In the genomic region with DNA sequence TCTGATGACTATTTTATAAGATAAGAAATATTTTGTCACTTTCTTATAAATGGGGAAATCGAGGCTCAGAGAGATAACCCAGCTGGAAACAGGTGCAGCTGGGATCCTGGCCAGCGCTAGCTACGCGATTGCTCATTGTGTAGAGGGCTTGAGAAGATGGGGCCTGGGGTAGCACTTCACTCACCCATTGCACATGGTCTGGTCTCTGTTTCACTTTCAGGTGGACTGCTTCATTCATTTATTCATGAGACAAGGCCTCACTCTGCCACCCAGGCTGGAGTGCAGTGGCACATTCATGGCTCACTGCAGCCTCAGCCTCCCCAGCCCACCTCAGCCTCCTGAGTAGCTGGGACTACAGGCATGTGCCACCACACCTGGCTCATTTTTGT, we compare ENCODE assay signal across 16 cellular contexts. TPM values are rescaled to one million over a fixed set of nuclear protein-coding genes. Genes with fewer than 3 reads are reported as not detected.
A peak's percentile ranks its signal among the peaks of the same experiment; 100 is the strongest.
DNase-seq lines count a peak whose midpoint lies in the region; ATAC-seq, FAIRE-seq and TF ChIP-seq lines count a peak whose summit lies in the region.
"Had no signal": no experiment of that assay in that cellular context is flagged by ENCODE, and none has a peak within 500 bp of the region (broad histone marks: within the 10 kb centered on the region; RNA-seq: fewer than 3 reads in every experiment).

No MANE protein-coding gene starts in this region.

- H3K36me3 ChIP-seq in HepG2 (replicated peaks in 1 of 2; ENCODE audit: control insufficient read depth in 1 of 2, insufficient read depth in 2 of 2, low read length in 2 of 2): peaks cover 3 to 12% of the 10 kb centered on the region in 2 experiments; a peak in 2 of 5 replicates
- H3K36me3 ChIP-seq: Peyer's patch had no signal

- DNase-seq in GM12891 (ENCODE audit: insufficient read length, low spot score) (no peak), RWPE1 (ENCODE audit: low spot score) (no peak), HepG2 (ENCODE audit: low spot score) (no peak), T-helper 2 cell (no peak)
- no peak for DNase-seq in stimulated activated naive CD8-positive, alpha-beta T cell treated with anti-CD3 and anti-CD28 coated beads, Interleukin-15, amount 100 ng/mL, for 72 hours
- DNase-seq in stimulated activated naive CD4-positive, alpha-beta T cell (lab: John Stamatoyannopoulos, UW): no peak
- DNase-seq: activated CD4-positive, alpha-beta T cell treated with anti-CD3 and anti-CD28 coated beads, Interleukin-2, amount 50 U/mL, for 1 hour; DND-41; H7; Peyer's patch; small intestine; T1000 had no signal

- 81% methylated on average over 4 of the region's 4 CpGs for WGBS in HepG2 (ENCODE audit: low lambda C conversion rate)

- H3K4me1 ChIP-seq in HepG2 (ENCODE audit: insufficient read depth, low read length): peaks cover 23% of the 10 kb centered on the region

- peaks cover 37% of the 10 kb centered on the region for H3K79me2 ChIP-seq in HepG2 (ENCODE audit: insufficient read depth, low read length)

- peak overlapping the region; percentile 52; the same call in 1 of the 2 replicates for H3K4me2 ChIP-seq in HepG2 (ENCODE audit: low read depth, low read length)

- TF ChIP-seq EP300 in HepG2 (IDR thresholded peaks at IDR 0.05; ENCODE audit: low read depth in 2 of 2, low read length in 2 of 2) (no peak), HepG2 (CRISPR knock-in tag; IDR thresholded peaks at IDR 0.05; ENCODE audit: borderline replicate concordance) (no peak)

- in situ Hi-C loops in HepG2 (cut with HindIII; ENCODE audit: extremely low pct_ligation_motif_present, low pct_unique_long_range_greater_than_20kb): no loop called here

- no peak overlapping the region for H3K4me3 Mint-ChIP-seq in stimulated activated naive CD8-positive, alpha-beta T cell treated with anti-CD3 and anti-CD28 coated beads, Interleukin-15, amount 100 ng/mL, for 72 hours
- H3K4me3 Mint-ChIP-seq: memory B cell had no signal

- TF ChIP-seq RAD21 in HepG2 (CRISPR knock-in tag; IDR thresholded peaks at IDR 0.05): no peak

- H2AFZ ChIP-seq in HepG2 (ENCODE audit: low read length): no peak overlapping the region

- H3K27me3 Mint-ChIP-seq in stimulated activated naive CD8-positive, alpha-beta T cell treated with anti-CD3 and anti-CD28 coated beads, Interleukin-15, amount 100 ng/mL, for 72 hours: no peaks in the 10 kb centered on the region
- H3K27me3 Mint-ChIP-seq: memory B cell had no signal

- POLR2A ChIA-PET in RWPE1 (lab: Yijun Ruan, JAX; ENCODE audit: low non-redundant PET): no interaction called here
- POLR2A ChIA-PET in HepG2 (lab: Yijun Ruan, JAX): interaction anchor here (0.8 to 1.0 kb wide), 3 partner anchors 24 to 115 kb away, joined by 3 to 5 read pairs (median 3); partner anchors contain the start of genes LZIC, NMNAT1 and UBE4B

- no peak for TF ChIP-seq POLR2A in GM12891 (IDR thresholded peaks at IDR 0.05; ENCODE audit: low read depth, low read length)
- TF ChIP-seq POLR2A in HepG2 (IDR thresholded peaks at IDR 0.05; ENCODE audit: insufficient read depth in 1 of 2, low read depth in 2 of 2, low read length in 2 of 2): no peak

- H3K4me1 Mint-ChIP-seq in stimulated activated naive CD8-positive, alpha-beta T cell treated with anti-CD3 and anti-CD28 coated beads, Interleukin-15, amount 100 ng/mL, for 72 hours: peaks cover 5% of the 10 kb centered on the region
- H3K4me1 Mint-ChIP-seq: memory B cell had no signal

- ATAC-seq in HepG2 (peak; percentile 22; the same call in 1 of the 3 replicates), GM19463 (IDR thresholded peaks at IDR 0.05; ENCODE audit: unreplicated experiment) (no peak)
- no peak for ATAC-seq in stimulated activated naive CD8-positive, alpha-beta T cell treated with anti-CD3 and anti-CD28 coated beads, Interleukin-15, amount 100 ng/mL, for 72 hours

- no peak for TF ChIP-seq CTCF in 22Rv1 (IDR thresholded peaks at IDR 0.05)
- no peak for TF ChIP-seq CTCF in RWPE1 (conservative IDR thresholded peaks at IDR 0.05; ENCODE audit: low read depth)
- TF ChIP-seq CTCF in HepG2 (CRISPR knock-in tag; IDR thresholded peaks at IDR 0.05): no peak

- FAIRE-seq in GM12891 (lab: Jason Lieb, UNC) (no peak), HepG2 (lab: Jason Lieb, UNC) (no peak)
- FAIRE-seq: small intestine had no signal

- intact Hi-C loops in HepG2 (cut with micrococcal nuclease; ENCODE audit: unreplicated experiment): no loop called here

- H3K27ac Mint-ChIP-seq in stimulated activated naive CD8-positive, alpha-beta T cell treated with anti-CD3 and anti-CD28 coated beads, Interleukin-15, amount 100 ng/mL, for 72 hours: no peak overlapping the region
- H3K27ac Mint-ChIP-seq: memory B cell had no signal

- H3K27ac ChIP-seq in 22Rv1 (peak overlapping the region; percentile 79), RWPE1 (peak overlapping the region; percentile 49; the same call in 1 of the 2 replicates), HepG2 (ENCODE audit: extremely low read length, insufficient read depth, low read length) (peak overlapping the region; percentile 31)

- CTCF ChIA-PET in RWPE1 (lab: Yijun Ruan, JAX): no interaction called here
- CTCF ChIA-PET in HepG2 (lab: Yijun Ruan, JAX; ENCODE audit: low intra/inter-chr PET ratio, low total read pairs): no interaction called here

- no peak overlapping the region for H3K9ac ChIP-seq in HepG2 (ENCODE audit: insufficient read depth, low read depth, low read length)

- H3K27me3 ChIP-seq in HepG2 (ENCODE audit: control insufficient read depth in 1 of 2, insufficient read depth in 2 of 2, low read length in 2 of 2): no peaks in the 10 kb centered on the region
- H3K27me3 ChIP-seq: Peyer's patch had no signal

- no peaks in the 10 kb centered on the region for H3K9me3 ChIP-seq in HepG2 (ENCODE audit: low read length)
- H3K9me3 ChIP-seq: Peyer's patch had no signal

- no peak overlapping the region for H3K4me3 ChIP-seq in HepG2 (replicated peaks in 1 of 3; ENCODE audit: insufficient read depth in 1 of 3, low read depth in 2 of 3, low read length in 3 of 3)
- H3K4me3 ChIP-seq: Peyer's patch had no signal

- H4K20me1 ChIP-seq in HepG2 (ENCODE audit: insufficient read depth, low read length): peaks cover 18% of the 10 kb centered on the region

- H3K9me3 Mint-ChIP-seq in stimulated activated naive CD8-positive, alpha-beta T cell treated with anti-CD3 and anti-CD28 coated beads, Interleukin-15, amount 100 ng/mL, for 72 hours: no peaks in the 10 kb centered on the region
- H3K9me3 Mint-ChIP-seq: memory B cell had no signal

- BruUV-seq in HepG2 (replicated peaks; lab: Mats Ljungman, UMichigan): no TSS peak

TF ChIP-seq in HepG2, 621 proteins besides CTCF, POLR2A, EP300 and RAD21 (continues in another document):
- no peak for TF ChIP-seq EHMT2 (IDR thresholded peaks at IDR 0.05; ENCODE audit: borderline replicate concordance, low read depth, low read length)

RNA-seq across cellular contexts. Expression of gene UBE4B, which starts 23.8 kb away (rescaled TPM):
- 16.0 TPM for polyA plus RNA-seq in GM12891 (2012; ENCODE audit: low read depth, missing spikeins)
- total RNA-seq in HepG2 (2016; rRNA removed; fragmentation: Illumina TruSeq; extraction: Trizol): 24.8 and 32.0 TPM in 2 replicates
- total RNA-seq in HepG2 (2016; cell fraction: cytosol; rRNA removed; fragmentation: Illumina TruSeq; extraction: Trizol; ENCODE audit: low read depth): 8.2 and 8.9 TPM in 2 replicates
- 25.2 and 27.0 TPM in 2 replicates for total RNA-seq in HepG2 (2016; cell fraction: insoluble cytoplasmic fraction; rRNA removed; fragmentation: Illumina TruSeq; extraction: Trizol)
- total RNA-seq in HepG2 (2016; cell fraction: membrane; rRNA removed; fragmentation: Illumina TruSeq; extraction: Trizol): 17.6 and 18.3 TPM in 2 replicates
- 21.7 and 24.4 TPM in 2 replicates for total RNA-seq in HepG2 (2016; cell fraction: nucleus; rRNA removed; fragmentation: Illumina TruSeq; extraction: Trizol)
- 15.2 and 15.3 TPM in 2 replicates for polyA plus RNA-seq in HepG2 (2011; rRNA removed)
- polyA plus RNA-seq in HepG2 (2011; cell fraction: cytosol; rRNA removed): 13.1 and 13.4 TPM in 2 replicates
- 27.1 and 31.0 TPM in 2 replicates for polyA plus RNA-seq in HepG2 (2011; cell fraction: nucleus; rRNA removed)
- polyA plus RNA-seq in HepG2 (2012): 30.9 and 36.8 TPM in 2 replicates
- 3.9 and 4.2 TPM in 2 replicates for polyA plus RNA-seq in HepG2 (2016; cell fraction: cytosol; fragmentation: Illumina TruSeq; extraction: Trizol; ENCODE audit: low read depth)
- 26.3 and 39.4 TPM in 2 replicates for polyA plus RNA-seq in HepG2 (2016; cell fraction: insoluble cytoplasmic fraction; fragmentation: Illumina TruSeq; extraction: Trizol; ENCODE audit: low read depth)
- 12.1 and 14.1 TPM in 2 replicates for polyA plus RNA-seq in HepG2 (2016; cell fraction: membrane; fragmentation: Illumina TruSeq; extraction: Trizol; ENCODE audit: low read depth)
- 34.1 and 39.2 TPM in 2 replicates for polyA plus RNA-seq in HepG2 (2016; cell fraction: nucleus; fragmentation: Illumina TruSeq; extraction: Trizol; ENCODE audit: insufficient read depth, low read depth)
- 27.1 and 39.8 TPM in 2 replicates for polyA minus RNA-seq in HepG2 (2011; rRNA and poly(A)+ RNA removed; ENCODE audit: low replicate concordance)
- polyA minus RNA-seq in HepG2 (2011; cell fraction: cytosol; rRNA and poly(A)+ RNA removed): 20.1 and 22.2 TPM in 2 replicates
- 26.5 and 28.8 TPM in 2 replicates for polyA minus RNA-seq in HepG2 (2011; cell fraction: nucleus; rRNA and poly(A)+ RNA removed)

RNA-seq across cellular contexts. Expression of gene RBP7, which starts 59.6 kb away (rescaled TPM):
- not detected for polyA plus RNA-seq in GM12891 (2012; ENCODE audit: low read depth, missing spikeins)
- total RNA-seq in HepG2 (2016; rRNA removed; fragmentation: Illumina TruSeq; extraction: Trizol): 2.0 and 2.3 TPM in 2 replicates
- 0.71 and 0.88 TPM in 2 replicates for total RNA-seq in HepG2 (2016; cell fraction: cytosol; rRNA removed; fragmentation: Illumina TruSeq; extraction: Trizol; ENCODE audit: low read depth)
- total RNA-seq in HepG2 (2016; cell fraction: insoluble cytoplasmic fraction; rRNA removed; fragmentation: Illumina TruSeq; extraction: Trizol): 1.5 and 1.9 TPM in 2 replicates
- total RNA-seq in HepG2 (2016; cell fraction: membrane; rRNA removed; fragmentation: Illumina TruSeq; extraction: Trizol): 2.0 and 2.2 TPM in 2 replicates
- total RNA-seq in HepG2 (2016; cell fraction: nucleus; rRNA removed; fragmentation: Illumina TruSeq; extraction: Trizol): 0.71 TPM in 1 of 2 replicates, not detected in the other
- polyA plus RNA-seq in HepG2 (2011; rRNA removed): 1.6 and 2.0 TPM in 2 replicates
- 0.90 and 1.5 TPM in 2 replicates for polyA plus RNA-seq in HepG2 (2011; cell fraction: cytosol; rRNA removed)
- not detected in 2 replicates for polyA plus RNA-seq in HepG2 (2011; cell fraction: nucleus; rRNA removed)
- polyA plus RNA-seq in HepG2 (2012): 1.7 and 2.5 TPM in 2 replicates
- polyA plus RNA-seq in HepG2 (2016; cell fraction: cytosol; fragmentation: Illumina TruSeq; extraction: Trizol; ENCODE audit: low read depth): 2.7 and 3.6 TPM in 2 replicates
- 3.0 and 4.6 TPM in 2 replicates for polyA plus RNA-seq in HepG2 (2016; cell fraction: insoluble cytoplasmic fraction; fragmentation: Illumina TruSeq; extraction: Trizol; ENCODE audit: low read depth)
- polyA plus RNA-seq in HepG2 (2016; cell fraction: membrane; fragmentation: Illumina TruSeq; extraction: Trizol; ENCODE audit: low read depth): 2.2 and 3.1 TPM in 2 replicates
- 0.88 and 0.90 TPM in 2 replicates for polyA plus RNA-seq in HepG2 (2016; cell fraction: nucleus; fragmentation: Illumina TruSeq; extraction: Trizol; ENCODE audit: insufficient read depth, low read depth)
- polyA minus RNA-seq in HepG2 (2011; rRNA and poly(A)+ RNA removed; ENCODE audit: low replicate concordance): 0.88 TPM in 1 of 2 replicates, not detected in the other
- polyA minus RNA-seq in HepG2 (2011; cell fraction: cytosol; rRNA and poly(A)+ RNA removed): 1.1 TPM in 1 of 2 replicates, not detected in the other
- not detected in 2 replicates for polyA minus RNA-seq in HepG2 (2011; cell fraction: nucleus; rRNA and poly(A)+ RNA removed)
- total RNA-seq: temporal lobe had no signal
